Comparison of ENCODE assay signal across 10 cellular contexts in the genomic region with DNA sequence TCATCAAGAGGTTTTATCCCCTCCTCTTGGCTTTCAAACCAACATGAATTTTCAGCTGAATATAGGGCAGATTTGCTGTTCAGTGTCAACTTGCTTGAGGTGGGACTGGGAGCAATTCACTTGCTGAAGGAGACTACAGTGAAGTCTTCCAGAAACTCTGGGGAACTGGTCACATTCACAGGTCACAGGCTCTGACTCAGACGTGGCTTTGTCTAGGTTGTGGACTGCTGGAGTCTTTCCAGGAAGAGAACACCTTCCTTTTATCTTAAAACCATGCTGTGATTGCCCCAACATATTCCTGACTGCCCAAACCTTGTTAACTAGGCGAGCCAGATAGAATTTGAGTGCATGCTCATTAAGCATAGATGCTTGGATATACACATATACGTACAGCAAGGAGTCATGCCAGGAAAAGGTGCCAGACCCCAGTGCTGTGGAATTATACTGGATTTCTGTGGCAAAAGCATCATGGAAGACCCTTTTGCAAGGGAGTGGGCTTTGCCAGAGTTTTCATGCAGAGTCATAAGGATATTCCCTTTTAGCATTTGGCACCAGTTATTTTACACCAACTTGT.
DNase-seq lines count a peak whose midpoint lies in the region; ATAC-seq and TF ChIP-seq lines count a peak whose summit lies in the region.
"Had no signal": no experiment of that assay in that cellular context is flagged by ENCODE, and none has a peak within 500 bp of the region (broad histone marks: within the 10 kb centered on the region; RNA-seq: fewer than 3 reads in every experiment).

No MANE protein-coding gene starts in this region.

- no peak for TF ChIP-seq EP300 in ovary (IDR thresholded peaks at IDR 0.05)

- POLR2A ChIA-PET in CD8-positive, alpha-beta T cell (lab: Charles Lee) = interaction anchor here (2.9 kb wide), 1 partner anchor 8 kb away, joined by 9 read pairs; no protein-coding TSS in a partner anchor

- no peaks in the 10 kb centered on the region for H3K27me3 Mint-ChIP-seq in CD8-positive, alpha-beta T cell (ENCODE audit: low read depth)
- H3K27me3 Mint-ChIP-seq in neural progenitor cell (ENCODE audit: insufficient read depth, low read depth) (peaks cover 2% of the 10 kb centered on the region), nephron progenitor cell (ENCODE audit: low read depth, poor library complexity) (peaks cover 5% of the 10 kb centered on the region)

- no peak overlapping the region for H3K4me2 ChIP-seq in neural progenitor cell

- no peaks in the 10 kb centered on the region for H3K9me3 ChIP-seq in CD8-positive, alpha-beta T cell (ENCODE audit: low read length)
- H3K9me3 ChIP-seq in breast epithelium (no peaks in the 10 kb centered on the region), neural progenitor cell (ENCODE audit: low read depth) (no peaks in the 10 kb centered on the region), ovary (no peaks in the 10 kb centered on the region)

- no peaks in the 10 kb centered on the region for H3F3A ChIP-seq in neural progenitor cell (ENCODE audit: low read depth)

- no peaks in the 10 kb centered on the region for H3K27me3 ChIP-seq in CD8-positive, alpha-beta T cell (ENCODE audit: insufficient read depth, low read length)
- H3K27me3 ChIP-seq in breast epithelium (no peaks in the 10 kb centered on the region), neural progenitor cell (no peaks in the 10 kb centered on the region), ovary (no peaks in the 10 kb centered on the region)

- ATAC-seq in CD8-positive, alpha-beta T cell = no peak

- no peak for TF ChIP-seq CTCF in CD8-positive, alpha-beta T cell (IDR thresholded peaks at IDR 0.05)
- no peak for TF ChIP-seq CTCF in breast epithelium (IDR thresholded peaks at IDR 0.05)
- no peak for TF ChIP-seq CTCF in neural progenitor cell (IDR thresholded peaks at IDR 0.05)
- no peak for TF ChIP-seq CTCF in nephron progenitor cell (IDR thresholded peaks at IDR 0.05)
- TF ChIP-seq CTCF in ovary (IDR thresholded peaks at IDR 0.05) = no peak

- no peak overlapping the region for H2AFZ ChIP-seq in neural progenitor cell (replicated peaks)

- TF ChIP-seq POLR2A in breast epithelium (IDR thresholded peaks at IDR 0.05) = no peak
- no peak for TF ChIP-seq POLR2A in ovary (IDR thresholded peaks at IDR 0.05)

- H3K36me3 Mint-ChIP-seq in CD8-positive, alpha-beta T cell = no peaks in the 10 kb centered on the region
- H3K36me3 Mint-ChIP-seq in neural progenitor cell (no peaks in the 10 kb centered on the region), nephron progenitor cell (ENCODE audit: low read depth) (no peaks in the 10 kb centered on the region)

- CTCF ChIA-PET in CD8-positive, alpha-beta T cell (lab: Charles Lee) = no interaction called here

- H3K4me3 ChIP-seq in CD8-positive, alpha-beta T cell (ENCODE audit: low read depth, low read length) = no peak overlapping the region
- H3K4me3 ChIP-seq in breast epithelium (no peak overlapping the region), neural progenitor cell (no peak overlapping the region), ovary (no peak overlapping the region)

- no peak overlapping the region for H3K9ac ChIP-seq in neural progenitor cell

- H3K36me3 ChIP-seq in CD8-positive, alpha-beta T cell (ENCODE audit: insufficient read depth, low read length) = no peaks in the 10 kb centered on the region
- no peaks in the 10 kb centered on the region for H3K36me3 ChIP-seq in breast epithelium
- H3K36me3 ChIP-seq in neural progenitor cell = no peaks in the 10 kb centered on the region
- H3K36me3 ChIP-seq in ovary = no peaks in the 10 kb centered on the region

- H3K4me1 Mint-ChIP-seq in CD8-positive, alpha-beta T cell (ENCODE audit: low read depth) = peaks cover 87% of the 10 kb centered on the region
- peaks cover 57% of the 10 kb centered on the region for H3K4me1 Mint-ChIP-seq in neural progenitor cell
- H3K4me1 Mint-ChIP-seq in nephron progenitor cell = peaks cover 54% of the 10 kb centered on the region

- intact Hi-C loops in CD8-positive, alpha-beta T cell (cut with DNase I, micrococcal nuclease) = loop anchor here (2.0 to 10.0 kb wide), 7 partner anchors 14 to 544 kb away; a partner anchor contains a TSS
- intact Hi-C loops in breast epithelium (cut with DNase I; ENCODE audit: low total_unique reads) = no loop called here
- intact Hi-C loops in ovary (cut with DNase I) = no loop called here

- DNase-seq in CD8-positive, alpha-beta T cell = no peak
- peak; percentile 64 for DNase-seq in LoVo (ENCODE audit: low spot score)
- DNase-seq in breast epithelium (ENCODE audit: low spot score in 2 of 2) = peak in 1 of 2 donors; percentile 34
- DNase-seq in neural progenitor cell (ENCODE audit: low spot score) = no peak
- no peak for DNase-seq in nephron progenitor cell
- no peak for DNase-seq in NCI-H1930 (lab: John Stamatoyannopoulos, UW)
- no peak for DNase-seq in ovary
- DNase-seq in DMS 273 (lab: John Stamatoyannopoulos, UW; ENCODE audit: unreplicated experiment) = no peak
- DNase-seq: MV-4-11; stimulated activated CD4-positive, alpha-beta T cell treated with anti-CD3 and anti-CD28 coated beads, Interleukin-2, amount 100 ng/mL, for 24 hours had no signal

- no peak overlapping the region for H3K4me3 Mint-ChIP-seq in CD8-positive, alpha-beta T cell
- H3K4me3 Mint-ChIP-seq in neural progenitor cell (no peak overlapping the region), nephron progenitor cell (no peak overlapping the region)

- H3K27ac ChIP-seq in CD8-positive, alpha-beta T cell (ENCODE audit: low read depth, low read length) = no peak overlapping the region
- H3K27ac ChIP-seq in breast epithelium (peak overlapping the region; percentile 67 to 81), neural progenitor cell (no peak overlapping the region), ovary (no peak overlapping the region)

- 57 to 71% (median 60%) methylated on average over 3 of the region's 3 CpGs for WGBS in ovary, 3 donors

- H3K27ac Mint-ChIP-seq in CD8-positive, alpha-beta T cell = peak overlapping the region; percentile 95
- H3K27ac Mint-ChIP-seq in neural progenitor cell (peak overlapping the region; percentile 68), nephron progenitor cell (no peak overlapping the region)

- peaks cover 58% of the 10 kb centered on the region for H3K4me1 ChIP-seq in CD8-positive, alpha-beta T cell (ENCODE audit: insufficient read depth, low read length)
- H3K4me1 ChIP-seq in breast epithelium (peaks cover 0 to 27% of the 10 kb centered on the region in 2 donors), neural progenitor cell (peaks cover 23% of the 10 kb centered on the region), ovary (ENCODE audit: insufficient read depth) (peaks cover 13% of the 10 kb centered on the region)

- H3K9me3 Mint-ChIP-seq in CD8-positive, alpha-beta T cell = no peaks in the 10 kb centered on the region
- H3K9me3 Mint-ChIP-seq in neural progenitor cell = no peaks in the 10 kb centered on the region
- no peaks in the 10 kb centered on the region for H3K9me3 Mint-ChIP-seq in nephron progenitor cell

- no peaks in the 10 kb centered on the region for H3K79me2 ChIP-seq in neural progenitor cell (ENCODE audit: low read depth)

- H4K20me1 ChIP-seq in neural progenitor cell (ENCODE audit: low read depth) = no peaks in the 10 kb centered on the region

Comparison
In these comparisons a context has a peak if more than half of its experiments do, and no peak if none do; other contexts are left out.
1. H3K27ac ChIP-seq: peak in breast epithelium (2 of 2); none in CD8-positive, alpha-beta T cell (single experiment), neural progenitor cell (single experiment) and ovary (0 of 2).
2. intact Hi-C loops: an anchor here in CD8-positive, alpha-beta T cell (2.0 to 10.0 kb wide); none called in breast epithelium and ovary.